ENCODE assay signal across 16 cellular contexts in genomic region chr12:125220404-125221273, GRCh38. TPM values are rescaled to one million over a fixed set of nuclear protein-coding genes. Genes with fewer than 3 reads are reported as not detected.
DNase-seq lines count a peak whose midpoint lies in the region; ATAC-seq and TF ChIP-seq lines count a peak whose summit lies in the region.
"Had no signal": no experiment of that assay in that cellular context is flagged by ENCODE, and none has a peak within 500 bp of the region (broad histone marks: within the 10 kb centered on the region; RNA-seq: fewer than 3 reads in every experiment).

No MANE protein-coding gene starts in this region.

- DNase-seq in activated naive CD8-positive, alpha-beta T cell treated with anti-CD3 and anti-CD28 coated beads, Interleukin-2, amount 50 U/mL, for 24 hours, result no peak
- no peak for DNase-seq in activated naive CD8-positive, alpha-beta T cell treated with anti-CD3 and anti-CD28 coated beads for 36 hours
- DNase-seq in NCI-H2227 treated with DMSO at 0.1 percent for 48 hours (lab: John Stamatoyannopoulos, UW), result peak; percentile 72
- DNase-seq in mammary epithelial cell, result peak; percentile 2
- DNase-seq in testis, result peak; percentile 31
- DNase-seq in cortex of kidney (lab: John Stamatoyannopoulos, UW), result no peak
- DNase-seq in NCI-H2081 treated with DMSO at 0.1 percent for 48 hours (lab: John Stamatoyannopoulos, UW), result no peak
- DNase-seq: activated CD8-positive, alpha-beta memory T cell treated with anti-CD3 and anti-CD28 coated beads for 24 hours; dermis blood vessel endothelial cell; gastrocnemius medialis; islet precursor cell; Karpas-422 had no signal

- H3K4me1 ChIP-seq in mammary epithelial cell (ENCODE audit: insufficient read depth, low read length) (no peaks in the 10 kb centered on the region), testis (peaks cover 11% of the 10 kb centered on the region)
- H3K4me1 ChIP-seq: gastrocnemius medialis had no signal

- dilution Hi-C loops in mammary epithelial cell (cut with HindIII; ENCODE audit: low sequenced_read_pairs), result loop anchor here (5.0 kb wide), 1 partner anchor 53 kb away; no protein-coding TSS in a partner anchor

- no TSS peak for BruUV-seq in mammary epithelial cell (replicated peaks; lab: Mats Ljungman, UMichigan)

- in situ Hi-C loops in mammary epithelial cell (cut with MboI; ENCODE audit: low sequenced_read_pairs in 2 of 2), result no loop called here

- no peak overlapping the region for H3K4me3 Mint-ChIP-seq in activated naive CD8-positive, alpha-beta T cell treated with anti-CD3 and anti-CD28 coated beads, Interleukin-2, amount 50 U/mL, for 24 hours
- H3K4me3 Mint-ChIP-seq in activated naive CD8-positive, alpha-beta T cell treated with anti-CD3 and anti-CD28 coated beads for 36 hours, result no peak overlapping the region
- H3K4me3 Mint-ChIP-seq: activated naive CD8-positive, alpha-beta T cell; nephron had no signal

- H3K4me3 ChIP-seq in mammary epithelial cell (replicated peaks in 1 of 3; ENCODE audit: insufficient read depth in 1 of 3, low read depth in 2 of 3, low read length in 3 of 3), result no peak overlapping the region
- H3K4me3 ChIP-seq in testis, result no peak overlapping the region
- H3K4me3 ChIP-seq: gastrocnemius medialis had no signal

- no peaks in the 10 kb centered on the region for H3K36me3 Mint-ChIP-seq in activated naive CD8-positive, alpha-beta T cell treated with anti-CD3 and anti-CD28 coated beads, Interleukin-2, amount 50 U/mL, for 24 hours (ENCODE audit: low read depth)
- no peaks in the 10 kb centered on the region for H3K36me3 Mint-ChIP-seq in activated naive CD8-positive, alpha-beta T cell treated with anti-CD3 and anti-CD28 coated beads for 36 hours
- H3K36me3 Mint-ChIP-seq: activated naive CD8-positive, alpha-beta T cell had no signal

- no peak overlapping the region for H3K4me2 ChIP-seq in mammary epithelial cell (ENCODE audit: insufficient read depth, low read depth, low read length)

- no peak for TF ChIP-seq POLR2A in testis (IDR thresholded peaks at IDR 0.05)

- H3K9me3 Mint-ChIP-seq in activated naive CD8-positive, alpha-beta T cell treated with anti-CD3 and anti-CD28 coated beads, Interleukin-2, amount 50 U/mL, for 24 hours, result no peaks in the 10 kb centered on the region
- no peaks in the 10 kb centered on the region for H3K9me3 Mint-ChIP-seq in activated naive CD8-positive, alpha-beta T cell treated with anti-CD3 and anti-CD28 coated beads for 36 hours
- H3K9me3 Mint-ChIP-seq: nephron had no signal

- no peak overlapping the region for H2AFZ ChIP-seq in mammary epithelial cell (ENCODE audit: low read depth, low read length)

- no peak overlapping the region for H3K9ac ChIP-seq in mammary epithelial cell (ENCODE audit: insufficient read depth, low read length)

- ATAC-seq in activated naive CD8-positive, alpha-beta T cell treated with anti-CD3 and anti-CD28 coated beads, Interleukin-2, amount 50 U/mL, for 24 hours, result peak; percentile 49
- no peak for ATAC-seq in HG03565 (IDR thresholded peaks at IDR 0.05; ENCODE audit: unreplicated experiment)
- ATAC-seq: gastrocnemius medialis had no signal

- CTCF ChIA-PET in mammary epithelial cell (lab: Charles Lee; ENCODE audit: low non-redundant PET), result no interaction called here

- no peak for TF ChIP-seq CTCF in mammary epithelial cell (conservative IDR thresholded peaks at IDR 0.05 in 1 of 2, IDR thresholded peaks at IDR 0.05 in 1 of 2; ENCODE audit: extremely low read depth in 1 of 2, insufficient read depth in 1 of 2, low read depth in 1 of 2, low read length in 2 of 2)
- no peak for TF ChIP-seq CTCF in testis (IDR thresholded peaks at IDR 0.05)

- no peaks in the 10 kb centered on the region for H3K79me2 ChIP-seq in mammary epithelial cell (ENCODE audit: insufficient read depth, low read length)

- H3K27me3 ChIP-seq in mammary epithelial cell (ENCODE audit: insufficient read depth, low read length) (no peaks in the 10 kb centered on the region), testis (no peaks in the 10 kb centered on the region)
- H3K27me3 ChIP-seq: gastrocnemius medialis had no signal

- 53% methylated on average over 15 of the region's 16 CpGs for WGBS in mammary epithelial cell (ENCODE audit: low coverage, missing lambda C conversion rate)
- 65 to 80% methylated on average over 16 of the region's 16 CpGs for WGBS in testis, 2 donors

- H3K9me3 ChIP-seq in mammary epithelial cell (replicated peaks; ENCODE audit: insufficient read depth, low read length), result no peaks in the 10 kb centered on the region
- no peaks in the 10 kb centered on the region for H3K9me3 ChIP-seq in testis
- H3K9me3 ChIP-seq: gastrocnemius medialis had no signal

- H3K27me3 Mint-ChIP-seq in activated naive CD8-positive, alpha-beta T cell treated with anti-CD3 and anti-CD28 coated beads, Interleukin-2, amount 50 U/mL, for 24 hours, result peaks cover 21% of the 10 kb centered on the region
- H3K27me3 Mint-ChIP-seq in activated naive CD8-positive, alpha-beta T cell treated with anti-CD3 and anti-CD28 coated beads for 36 hours, result peaks cover 26% of the 10 kb centered on the region

- H3K27ac Mint-ChIP-seq in activated naive CD8-positive, alpha-beta T cell treated with anti-CD3 and anti-CD28 coated beads, Interleukin-2, amount 50 U/mL, for 24 hours, result no peak overlapping the region
- H3K27ac Mint-ChIP-seq in activated naive CD8-positive, alpha-beta T cell treated with anti-CD3 and anti-CD28 coated beads for 36 hours, result no peak overlapping the region
- H3K27ac Mint-ChIP-seq: activated naive CD8-positive, alpha-beta T cell; nephron had no signal

- H4K20me1 ChIP-seq in mammary epithelial cell (ENCODE audit: insufficient read depth, low read length), result no peaks in the 10 kb centered on the region

- intact Hi-C loops in mammary epithelial cell (cut with micrococcal nuclease) (no loop called here), testis (cut with DNase I; ENCODE audit: low total_unique reads) (no loop called here)

- H3K27ac ChIP-seq in mammary epithelial cell (ENCODE audit: insufficient read depth, low read depth, low read length), result no peak overlapping the region
- no peak overlapping the region for H3K27ac ChIP-seq in testis
- H3K27ac ChIP-seq: gastrocnemius medialis had no signal

- no peaks in the 10 kb centered on the region for H3K36me3 ChIP-seq in mammary epithelial cell (ENCODE audit: insufficient read depth, low read length)
- H3K36me3 ChIP-seq in testis (ENCODE audit: low read depth, missing control alignments), result no peaks in the 10 kb centered on the region
- H3K36me3 ChIP-seq: gastrocnemius medialis had no signal

- peaks cover 3% of the 10 kb centered on the region for H3K4me1 Mint-ChIP-seq in activated naive CD8-positive, alpha-beta T cell treated with anti-CD3 and anti-CD28 coated beads, Interleukin-2, amount 50 U/mL, for 24 hours
- H3K4me1 Mint-ChIP-seq in activated naive CD8-positive, alpha-beta T cell treated with anti-CD3 and anti-CD28 coated beads for 36 hours, result no peaks in the 10 kb centered on the region

RNA-seq across cellular contexts. Expression of gene TMEM132B, which starts 34.5 kb away (rescaled TPM):
- total RNA-seq in activated naive CD8-positive, alpha-beta T cell treated with anti-CD3 and anti-CD28 coated beads for 36 hours, result not detected
- total RNA-seq in mammary epithelial cell (under 1 TPM; under 0.01 to 0.71 TPM), testis (1 to 10 TPM; 4.7 to 7.3 TPM)
- polyA plus RNA-seq in mammary epithelial cell (0.42 TPM), testis (ENCODE audit: insufficient read depth, low read depth, low replicate concordance) (11.9 TPM)
- polyA minus RNA-seq in mammary epithelial cell, result 2.0 TPM
- total RNA-seq: T-helper 1 cell treated with Interleukin-12 subunit alpha and Interleukin-12 subunit beta and Interleukin-4 antibody, amounts not matched to agents 30 ng/mL and 1 ng/mL, for 36 hours had no signal

Comparison
In these comparisons a context has a peak if more than half of its experiments do, and no peak if none do; other contexts are left out.
1. DNase-seq: peak in NCI-H2227 treated with DMSO at 0.1 percent for 48 hours (single experiment), mammary epithelial cell (single experiment) and testis (single experiment); none in activated naive CD8-positive, alpha-beta T cell treated with anti-CD3 and anti-CD28 coated beads, Interleukin-2, amount 50 U/mL, for 24 hours (single experiment), activated naive CD8-positive, alpha-beta T cell treated with anti-CD3 and anti-CD28 coated beads for 36 hours (single experiment), cortex of kidney (single experiment) and NCI-H2081 treated with DMSO at 0.1 percent for 48 hours (single experiment).